ENCODE assay signal across 1 cellular context in the genomic region with DNA sequence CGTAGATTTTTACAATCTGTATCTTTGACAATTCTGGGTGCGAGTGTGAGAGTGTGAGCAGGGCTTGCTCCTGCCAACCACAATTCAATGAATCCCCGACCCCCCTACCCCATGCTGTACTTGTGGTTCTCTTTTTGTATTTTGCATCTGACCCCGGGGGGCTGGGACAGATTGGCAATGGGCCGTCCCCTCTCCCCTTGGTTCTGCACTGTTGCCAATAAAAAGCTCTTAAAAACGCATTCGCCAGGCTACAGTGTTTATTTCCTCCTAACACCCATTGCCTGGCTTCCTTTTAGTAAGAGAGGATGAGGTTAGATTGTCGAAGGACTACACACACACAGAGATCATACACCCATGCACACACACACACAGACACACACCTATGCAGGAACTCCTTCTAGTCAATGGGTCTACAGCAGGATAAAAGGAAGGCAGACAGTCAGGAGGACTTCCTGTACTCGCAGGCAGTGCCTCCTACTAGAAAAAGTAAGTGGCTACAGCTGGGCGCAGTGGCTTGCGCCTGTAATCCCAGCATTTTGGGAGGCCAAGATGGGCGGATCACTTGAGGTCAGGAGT.
TF ChIP-seq lines count a peak whose summit lies in the region.

No MANE protein-coding gene starts in this region.

TF ChIP-seq in K562, 482 proteins besides CTCF, POLR2A, EP300 and RAD21:
- no peak for TF ChIP-seq HMGXB4 (CRISPR knock-in tag; IDR thresholded peaks at IDR 0.05)
- TF ChIP-seq NR2C1 (IDR thresholded peaks at IDR 0.05) = no peak
- no peak for TF ChIP-seq NR2C1 (tag; IDR thresholded peaks at IDR 0.05)
- TF ChIP-seq, protein P1, sequence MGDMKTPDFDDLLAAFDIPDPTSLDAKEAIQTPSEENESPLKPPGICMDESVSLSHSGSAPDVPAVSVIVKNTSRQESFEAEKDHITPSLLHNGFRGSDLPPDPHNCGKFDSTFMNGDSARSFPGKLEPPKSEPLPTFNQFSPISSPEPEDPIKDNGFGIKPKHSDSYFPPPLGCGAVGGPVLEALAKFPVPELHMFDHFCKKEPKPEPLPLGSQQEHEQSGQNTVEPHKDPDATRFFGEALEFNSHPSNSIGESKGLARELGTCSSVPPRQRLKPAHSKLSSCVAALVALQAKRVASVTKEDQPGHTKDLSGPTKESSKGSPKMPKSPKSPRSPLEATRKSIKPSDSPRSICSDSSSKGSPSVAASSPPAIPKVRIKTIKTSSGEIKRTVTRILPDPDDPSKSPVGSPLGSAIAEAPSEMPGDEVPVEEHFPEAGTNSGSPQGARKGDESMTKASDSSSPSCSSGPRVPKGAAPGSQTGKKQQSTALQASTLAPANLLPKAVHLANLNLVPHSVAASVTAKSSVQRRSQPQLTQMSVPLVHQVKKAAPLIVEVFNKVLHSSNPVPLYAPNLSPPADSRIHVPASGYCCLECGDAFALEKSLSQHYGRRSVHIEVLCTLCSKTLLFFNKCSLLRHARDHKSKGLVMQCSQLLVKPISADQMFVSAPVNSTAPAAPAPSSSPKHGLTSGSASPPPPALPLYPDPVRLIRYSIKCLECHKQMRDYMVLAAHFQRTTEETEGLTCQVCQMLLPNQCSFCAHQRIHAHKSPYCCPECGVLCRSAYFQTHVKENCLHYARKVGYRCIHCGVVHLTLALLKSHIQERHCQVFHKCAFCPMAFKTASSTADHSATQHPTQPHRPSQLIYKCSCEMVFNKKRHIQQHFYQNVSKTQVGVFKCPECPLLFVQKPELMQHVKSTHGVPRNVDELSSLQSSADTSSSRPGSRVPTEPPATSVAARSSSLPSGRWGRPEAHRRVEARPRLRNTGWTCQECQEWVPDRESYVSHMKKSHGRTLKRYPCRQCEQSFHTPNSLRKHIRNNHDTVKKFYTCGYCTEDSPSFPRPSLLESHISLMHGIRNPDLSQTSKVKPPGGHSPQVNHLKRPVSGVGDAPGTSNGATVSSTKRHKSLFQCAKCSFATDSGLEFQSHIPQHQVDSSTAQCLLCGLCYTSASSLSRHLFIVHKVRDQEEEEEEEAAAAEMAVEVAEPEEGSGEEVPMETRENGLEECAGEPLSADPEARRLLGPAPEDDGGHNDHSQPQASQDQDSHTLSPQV (IDR thresholded peaks at IDR 0.05) = no peak
- TF ChIP-seq, protein P2, sequence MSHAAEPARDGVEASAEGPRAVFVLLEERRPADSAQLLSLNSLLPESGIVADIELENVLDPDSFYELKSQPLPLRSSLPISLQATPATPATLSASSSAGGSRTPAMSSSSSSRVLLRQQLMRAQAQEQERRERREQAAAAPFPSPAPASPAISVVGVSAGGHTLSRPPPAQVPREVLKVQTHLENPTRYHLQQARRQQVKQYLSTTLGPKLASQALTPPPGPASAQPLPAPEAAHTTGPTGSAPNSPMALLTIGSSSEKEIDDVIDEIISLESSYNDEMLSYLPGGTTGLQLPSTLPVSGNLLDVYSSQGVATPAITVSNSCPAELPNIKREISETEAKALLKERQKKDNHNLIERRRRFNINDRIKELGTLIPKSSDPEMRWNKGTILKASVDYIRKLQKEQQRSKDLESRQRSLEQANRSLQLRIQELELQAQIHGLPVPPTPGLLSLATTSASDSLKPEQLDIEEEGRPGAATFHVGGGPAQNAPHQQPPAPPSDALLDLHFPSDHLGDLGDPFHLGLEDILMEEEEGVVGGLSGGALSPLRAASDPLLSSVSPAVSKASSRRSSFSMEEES (CRISPR knock-in tag; IDR thresholded peaks at IDR 0.05) = no peak
- TF ChIP-seq, protein P3, sequence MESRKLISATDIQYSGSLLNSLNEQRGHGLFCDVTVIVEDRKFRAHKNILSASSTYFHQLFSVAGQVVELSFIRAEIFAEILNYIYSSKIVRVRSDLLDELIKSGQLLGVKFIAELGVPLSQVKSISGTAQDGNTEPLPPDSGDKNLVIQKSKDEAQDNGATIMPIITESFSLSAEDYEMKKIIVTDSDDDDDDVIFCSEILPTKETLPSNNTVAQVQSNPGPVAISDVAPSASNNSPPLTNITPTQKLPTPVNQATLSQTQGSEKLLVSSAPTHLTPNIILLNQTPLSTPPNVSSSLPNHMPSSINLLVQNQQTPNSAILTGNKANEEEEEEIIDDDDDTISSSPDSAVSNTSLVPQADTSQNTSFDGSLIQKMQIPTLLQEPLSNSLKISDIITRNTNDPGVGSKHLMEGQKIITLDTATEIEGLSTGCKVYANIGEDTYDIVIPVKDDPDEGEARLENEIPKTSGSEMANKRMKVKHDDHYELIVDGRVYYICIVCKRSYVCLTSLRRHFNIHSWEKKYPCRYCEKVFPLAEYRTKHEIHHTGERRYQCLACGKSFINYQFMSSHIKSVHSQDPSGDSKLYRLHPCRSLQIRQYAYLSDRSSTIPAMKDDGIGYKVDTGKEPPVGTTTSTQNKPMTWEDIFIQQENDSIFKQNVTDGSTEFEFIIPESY (CRISPR knock-in tag; IDR thresholded peaks at IDR 0.05) = peak; percentile 54; the same call in 1 of the 2 replicates
- no peak for TF ChIP-seq SMAD1 (IDR thresholded peaks at IDR 0.05; ENCODE audit: low read depth, low read length, partially characterized antibody)
- no peak for TF ChIP-seq MXI1 (IDR thresholded peaks at IDR 0.05; ENCODE audit: low read depth, low read length)
- peak; percentile 2; the same call in 1 of the 2 replicates for TF ChIP-seq POLR2AphosphoS5 (IDR thresholded peaks at IDR 0.05; ENCODE audit: control insufficient read depth, insufficient read depth, low read depth, low read length)
- TF ChIP-seq, protein P4, sequence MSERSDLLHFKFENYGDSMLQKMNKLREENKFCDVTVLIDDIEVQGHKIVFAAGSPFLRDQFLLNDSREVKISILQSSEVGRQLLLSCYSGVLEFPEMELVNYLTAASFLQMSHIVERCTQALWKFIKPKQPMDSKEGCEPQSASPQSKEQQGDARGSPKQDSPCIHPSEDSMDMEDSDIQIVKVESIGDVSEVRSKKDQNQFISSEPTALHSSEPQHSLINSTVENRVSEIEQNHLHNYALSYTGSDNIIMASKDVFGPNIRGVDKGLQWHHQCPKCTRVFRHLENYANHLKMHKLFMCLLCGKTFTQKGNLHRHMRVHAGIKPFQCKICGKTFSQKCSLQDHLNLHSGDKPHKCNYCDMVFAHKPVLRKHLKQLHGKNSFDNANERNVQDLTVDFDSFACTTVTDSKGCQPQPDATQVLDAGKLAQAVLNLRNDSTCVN (CRISPR knock-in tag; IDR thresholded peaks at IDR 0.05) = no peak
- TF ChIP-seq KLF6 (CRISPR knock-in tag; IDR thresholded peaks at IDR 0.05; ENCODE audit: borderline replicate concordance) = no peak
- TF ChIP-seq BRCA1 (IDR thresholded peaks at IDR 0.05) = no peak
- TF ChIP-seq BRCA1 (CRISPR knock-in tag; IDR thresholded peaks at IDR 0.05) = no peak
- no peak for TF ChIP-seq FOXK2 (conservative IDR thresholded peaks at IDR 0.05 in 1 of 2, IDR thresholded peaks at IDR 0.05 in 1 of 2; ENCODE audit: low read depth in 2 of 2)
